ENCODE assay signal across 8 cellular contexts in genomic region chr11:119169272-119169719, GRCh38. TPM values are rescaled to one million over a fixed set of nuclear protein-coding genes. Genes with fewer than 3 reads are reported as not detected.
A peak's percentile ranks its signal among the peaks of the same experiment; 100 is the strongest.
DNase-seq lines count a peak whose midpoint lies in the region; ATAC-seq and TF ChIP-seq lines count a peak whose summit lies in the region.

No MANE protein-coding gene starts in this region.

- peak; percentile 17 for ATAC-seq in GM21367 (IDR thresholded peaks at IDR 0.05; ENCODE audit: unreplicated experiment)
- ATAC-seq in right cardiac atrium: peak; percentile 63 to 68

- H3K4me3 Mint-ChIP-seq in CD14-positive monocyte: peak overlapping the region; percentile 91

- H3K36me3 Mint-ChIP-seq in CD14-positive monocyte: peaks cover 12 to 21% of the 10 kb centered on the region in 2 donors

- no peak for DNase-seq in CD14-positive monocyte (ENCODE audit: low spot score)
- no peak for DNase-seq in LNCaP clone FGC (ENCODE audit: low read depth)
- peak in 1 of 3 donors; percentile 68 for DNase-seq in right cardiac atrium
- DNase-seq in retinal pigment epithelial cell (ENCODE audit: low read depth): peak; percentile 51
- DNase-seq in NCI-H1092 (lab: John Stamatoyannopoulos, UW): no peak
- no peak for DNase-seq in putamen (ENCODE audit: low spot score)

- H3K27ac ChIP-seq in adipose tissue (ENCODE audit: low read depth, low read length): peak overlapping the region; percentile 86
- H3K27ac ChIP-seq in right cardiac atrium (ENCODE audit: low read length): peak overlapping the region; percentile 84

- TF ChIP-seq CTCF in CD14-positive monocyte (IDR thresholded peaks at IDR 0.05) (no peak), LNCaP clone FGC (IDR thresholded peaks at IDR 0.05; ENCODE audit: control insufficient read depth, extremely low read depth, insufficient read depth) (no peak), retinal pigment epithelial cell (conservative IDR thresholded peaks at IDR 0.05; ENCODE audit: low read depth, low read length) (no peak)

- no peaks in the 10 kb centered on the region for H3K27me3 ChIP-seq in right cardiac atrium (ENCODE audit: control insufficient read depth, insufficient read depth)

- intact Hi-C loops in CD14-positive monocyte (cut with micrococcal nuclease) (loop anchor here in 1 of 2 donors (2.0 kb wide), 1 partner anchor 28 kb away; no protein-coding TSS in a partner anchor), right cardiac atrium (cut with DNase I) (no loop called here)

- H3K9me3 ChIP-seq in right cardiac atrium (ENCODE audit: control insufficient read depth, low read length): no peaks in the 10 kb centered on the region

- WGBS in adipose tissue, 3 donors: 13 to 16% (median 14%) methylated on average over 15 of the region's 15 CpGs
- WGBS in right cardiac atrium: 13% methylated on average over 15 of the region's 15 CpGs

- H3K4me1 Mint-ChIP-seq in CD14-positive monocyte: peaks cover 22% of the 10 kb centered on the region

- no peaks in the 10 kb centered on the region for H3K27me3 Mint-ChIP-seq in CD14-positive monocyte (ENCODE audit: low read depth in 3 of 3)

- H3K4me1 ChIP-seq in right cardiac atrium (ENCODE audit: control insufficient read depth, insufficient read depth, low read length): no peaks in the 10 kb centered on the region

- peak overlapping the region; percentile 78 for H3K4me3 ChIP-seq in LNCaP clone FGC (ENCODE audit: low read depth, low read length)
- peak overlapping the region; percentile 69 for H3K4me3 ChIP-seq in right cardiac atrium (ENCODE audit: low read length)
- H3K4me3 ChIP-seq in retinal pigment epithelial cell (ENCODE audit: low read length): peak overlapping the region; percentile 63

- peak overlapping the region; percentile 73 to 91 (median 83) for H3K27ac Mint-ChIP-seq in CD14-positive monocyte

- no peaks in the 10 kb centered on the region for H3K9me3 Mint-ChIP-seq in CD14-positive monocyte

RNA-seq across cellular contexts. Expression of gene NLRX1, which starts 0.8 kb away (rescaled TPM):
- 10 to 100 TPM; 14.2 to 15.5 TPM for polyA plus RNA-seq in CD14-positive monocyte
- polyA plus RNA-seq in adipose tissue: 10 to 100 TPM in 2 of 3 donors, 1 to 10 TPM in 1; 7.1 to 15.4 (median 10.3) TPM
- total RNA-seq in right cardiac atrium: 10 to 100 TPM; 18.7 to 25.2 (median 22.7) TPM
- 12.8 TPM for polyA plus RNA-seq in right cardiac atrium

RNA-seq across cellular contexts. Expression of gene NHERF4, which starts 16.0 kb away (rescaled TPM):
- polyA plus RNA-seq in CD14-positive monocyte (under 1 TPM in 1 of 2 donors, not detected in 1; 0.09 TPM), adipose tissue (under 1 TPM; 0.17 to 0.27 (median 0.22) TPM), right cardiac atrium (0.11 TPM)
- under 1 TPM in 3 of 4 donors, not detected in 1; 0.48 to 0.66 (median 0.56) TPM for total RNA-seq in right cardiac atrium

RNA-seq across cellular contexts. Expression of gene ABCG4, which starts 20.4 kb away (rescaled TPM):
- polyA plus RNA-seq in CD14-positive monocyte (not detected), adipose tissue (under 1 TPM; 0.01 to 0.34 (median 0.06) TPM), right cardiac atrium (1.4 TPM)
- 1 to 10 TPM in 3 of 4 donors, under 1 TPM in 1; 0.86 to 1.8 (median 1.5) TPM for total RNA-seq in right cardiac atrium

RNA-seq across cellular contexts. Expression of gene CBL, which starts 36.8 kb away (rescaled TPM):
- polyA plus RNA-seq in CD14-positive monocyte (10 to 100 TPM in 1 of 2 donors, 1 to 10 TPM in 1; 7.6 to 24.0 TPM), adipose tissue (1 to 10 TPM; 1.7 to 7.3 (median 5.8) TPM), right cardiac atrium (3.3 TPM)
- total RNA-seq in right cardiac atrium: 10 to 100 TPM in 2 of 4 donors, 1 to 10 TPM in 2; 8.5 to 13.3 (median 10.3) TPM

RNA-seq across cellular contexts. Expression of gene HINFP, which starts 47.9 kb away (rescaled TPM):
- 1 to 10 TPM; 8.0 to 8.6 TPM for polyA plus RNA-seq in CD14-positive monocyte
- polyA plus RNA-seq in adipose tissue: 10 to 100 TPM in 1 of 3 donors, 1 to 10 TPM in 2; 9.1 to 15.4 (median 9.7) TPM
- total RNA-seq in right cardiac atrium: 10 to 100 TPM; 11.4 to 17.0 (median 15.4) TPM
- polyA plus RNA-seq in right cardiac atrium: 8.4 TPM
